8 cellular contexts compared by ENCODE assay signal in the genomic region with DNA sequence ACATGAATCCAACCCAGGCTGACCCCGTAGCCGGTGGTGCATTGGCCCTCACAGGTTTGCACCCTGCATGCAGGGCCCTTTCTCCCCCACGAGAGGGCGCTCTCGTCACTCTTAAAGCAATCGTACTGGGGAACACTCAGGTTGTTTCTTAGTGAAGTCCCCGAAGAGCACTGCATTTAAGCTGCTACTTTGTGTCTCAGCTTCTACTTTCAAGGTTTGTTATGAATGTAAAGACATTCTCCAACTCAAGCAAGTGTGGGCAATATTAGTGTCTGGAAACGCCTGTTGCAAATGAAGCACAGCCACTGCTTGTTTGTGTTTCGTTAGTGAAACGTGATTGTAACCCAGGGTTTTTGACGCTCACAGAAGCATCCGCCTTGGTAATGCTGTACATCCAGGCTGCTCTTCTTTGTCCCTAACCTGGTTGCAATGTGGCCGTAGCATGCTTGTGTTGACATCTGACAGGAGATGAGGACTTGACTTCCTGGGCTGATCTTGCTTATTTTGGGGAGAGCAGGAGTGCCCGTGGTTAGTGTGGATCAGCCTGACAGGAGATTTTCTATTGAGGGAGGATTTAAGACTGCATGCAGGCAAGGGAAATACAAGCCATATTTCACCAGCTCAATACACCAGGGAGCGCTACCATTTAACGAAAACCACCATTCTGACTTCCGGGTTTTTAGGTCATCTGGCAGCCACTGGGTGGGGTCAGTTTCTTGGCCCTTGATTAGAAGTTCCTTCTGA.
A peak's percentile ranks its signal among the peaks of the same experiment; 100 is the strongest.
DNase-seq lines count a peak whose midpoint lies in the region; ATAC-seq lines count a peak whose summit lies in the region.

No MANE protein-coding gene starts in this region.

- peak; percentile 96 for ATAC-seq in GM18909 (IDR thresholded peaks at IDR 0.05; ENCODE audit: poor library complexity, unreplicated experiment)
- peak; percentile 96 for ATAC-seq in HG03175 (IDR thresholded peaks at IDR 0.05; ENCODE audit: unreplicated experiment)
- ATAC-seq in activated CD4-positive, CD25-positive, alpha-beta regulatory T cell treated with anti-CD3 and anti-CD28 coated beads, Interleukin-2, amount 50 U/mL, for 24 hours, result peak; percentile 88 to 90

- DNase-seq in AG20443 (ENCODE audit: low spot score), result peak; percentile 82
- peak; percentile 7 for DNase-seq in NCI-H2196 treated with DMSO at 0.1 percent for 48 hours (lab: John Stamatoyannopoulos, UW; ENCODE audit: unreplicated experiment)
- peak; percentile 69 for DNase-seq in cerebellum (ENCODE audit: low spot score)
- peak; percentile 83 for DNase-seq in kidney tubule cell (ENCODE audit: low spot score)
- peak; percentile 69 to 75 for DNase-seq in stimulated activated CD4-positive, alpha-beta T cell treated with anti-CD3 and anti-CD28 coated beads, Interleukin-1b, Interleukin-23, amount 100 ng/mL, for 4 hours (ENCODE audit: low read depth in 2 of 2)

Comparison
In these comparisons a context has a peak if more than half of its experiments do, and no peak if none do; other contexts are left out.
1. Peak in every context shown above with its lines: DNase-seq and ATAC-seq.
2. DNase-seq: peak in every context shown above with its lines; median percentile 83 in kidney tubule cell; 82 in AG20443; 72 in stimulated activated CD4-positive, alpha-beta T cell treated with anti-CD3 and anti-CD28 coated beads, Interleukin-1b, Interleukin-23, amount 100 ng/mL, for 4 hours; 69 in cerebellum; 7 in NCI-H2196 treated with DMSO at 0.1 percent for 48 hours.